In the genomic region with DNA sequence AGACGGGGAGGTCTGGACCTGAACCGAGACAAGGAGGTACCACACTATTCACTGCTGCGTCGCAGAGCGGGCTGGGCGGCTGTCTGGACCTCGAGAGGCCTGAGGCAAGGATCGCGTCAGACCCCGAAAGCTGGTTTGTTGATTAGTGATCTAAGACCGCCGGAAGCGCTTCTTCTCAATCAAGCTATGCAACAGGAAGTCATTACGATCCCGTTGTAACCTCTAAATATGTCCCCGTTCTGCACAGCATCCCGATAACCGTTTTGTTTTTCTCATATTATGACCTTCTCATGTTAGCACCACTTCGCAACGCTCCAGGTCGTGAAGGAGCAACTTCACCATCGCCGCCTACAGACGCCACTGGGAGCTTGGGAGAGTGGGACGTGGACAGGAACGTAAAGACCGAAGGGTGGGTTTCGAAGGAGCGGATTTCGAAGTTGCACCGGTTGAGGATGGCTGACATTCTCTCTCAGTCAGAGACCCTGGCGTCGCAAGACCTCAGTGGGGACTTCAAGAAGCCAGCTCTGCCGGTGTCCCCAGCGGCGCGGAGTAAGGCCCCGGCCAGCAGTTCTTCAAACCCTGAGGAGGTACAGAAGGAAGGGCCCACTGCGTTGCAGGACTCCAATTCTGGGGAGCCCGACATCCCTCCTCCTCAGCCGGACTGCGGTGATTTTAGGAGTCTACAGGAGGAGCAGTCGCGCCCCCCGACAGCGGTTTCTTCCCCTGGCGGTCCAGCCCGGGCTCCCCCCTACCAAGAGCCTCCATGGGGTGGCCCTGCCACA, we compare ENCODE assay signal across 8 cellular contexts. TPM values are rescaled to one million over a fixed set of nuclear protein-coding genes. Genes with fewer than 3 reads are reported as not detected.
DNase-seq lines count a peak whose midpoint lies in the region; ATAC-seq and TF ChIP-seq lines count a peak whose summit lies in the region.

A gene with protein sequence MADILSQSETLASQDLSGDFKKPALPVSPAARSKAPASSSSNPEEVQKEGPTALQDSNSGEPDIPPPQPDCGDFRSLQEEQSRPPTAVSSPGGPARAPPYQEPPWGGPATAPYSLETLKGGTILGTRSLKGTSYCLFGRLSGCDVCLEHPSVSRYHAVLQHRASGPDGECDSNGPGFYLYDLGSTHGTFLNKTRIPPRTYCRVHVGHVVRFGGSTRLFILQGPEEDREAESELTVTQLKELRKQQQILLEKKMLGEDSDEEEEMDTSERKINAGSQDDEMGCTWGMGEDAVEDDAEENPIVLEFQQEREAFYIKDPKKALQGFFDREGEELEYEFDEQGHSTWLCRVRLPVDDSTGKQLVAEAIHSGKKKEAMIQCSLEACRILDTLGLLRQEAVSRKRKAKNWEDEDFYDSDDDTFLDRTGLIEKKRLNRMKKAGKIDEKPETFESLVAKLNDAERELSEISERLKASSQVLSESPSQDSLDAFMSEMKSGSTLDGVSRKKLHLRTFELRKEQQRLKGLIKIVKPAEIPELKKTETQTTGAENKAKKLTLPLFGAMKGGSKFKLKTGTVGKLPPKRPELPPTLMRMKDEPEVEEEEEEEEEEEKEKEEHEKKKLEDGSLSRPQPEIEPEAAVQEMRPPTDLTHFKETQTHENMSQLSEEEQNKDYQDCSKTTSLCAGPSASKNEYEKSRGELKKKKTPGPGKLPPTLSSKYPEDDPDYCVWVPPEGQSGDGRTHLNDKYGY (plus strand): TSS at position 427 of the 782 bp plus-strand sequence. CDS start 26 bp downstream, at position 453.
A gene with protein sequence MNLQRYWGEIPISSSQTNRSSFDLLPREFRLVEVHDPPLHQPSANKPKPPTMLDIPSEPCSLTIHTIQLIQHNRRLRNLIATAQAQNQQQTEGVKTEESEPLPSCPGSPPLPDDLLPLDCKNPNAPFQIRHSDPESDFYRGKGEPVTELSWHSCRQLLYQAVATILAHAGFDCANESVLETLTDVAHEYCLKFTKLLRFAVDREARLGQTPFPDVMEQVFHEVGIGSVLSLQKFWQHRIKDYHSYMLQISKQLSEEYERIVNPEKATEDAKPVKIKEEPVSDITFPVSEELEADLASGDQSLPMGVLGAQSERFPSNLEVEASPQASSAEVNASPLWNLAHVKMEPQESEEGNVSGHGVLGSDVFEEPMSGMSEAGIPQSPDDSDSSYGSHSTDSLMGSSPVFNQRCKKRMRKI (minus strand): TSS at position 152 of the 782 bp plus-strand sequence. CDS start 1,422 bp downstream, outside the sequence.

- intact Hi-C loops in left lung (cut with DNase I): no loop called here

- TF ChIP-seq CTCF in left lung (IDR thresholded peaks at IDR 0.05): no peak

- DNase-seq in AML-193 (lab: John Stamatoyannopoulos, UW): peak; percentile 67 to 72
- DNase-seq in GM19238 (ENCODE audit: insufficient read length, low spot score): peak; percentile 63
- DNase-seq in NCI-H526 treated with DMSO at 0.1 percent for 48 hours (lab: John Stamatoyannopoulos, UW): peak; percentile 85
- DNase-seq in activated CD4-positive, alpha-beta T cell treated with anti-CD3 and anti-CD28 coated beads, Interleukin-2, amount 50 U/mL, for 1 hour: peak; percentile 70
- DNase-seq in dermis blood vessel endothelial cell: peak; percentile 87
- DNase-seq in left lung: peak in 1 of 2 donors; percentile 60
- DNase-seq in stimulated activated CD4-positive, alpha-beta T cell treated with anti-CD3 and anti-CD28 coated beads, Interleukin-2, amount 100 ng/mL, for 48 hours: peak; percentile 66 to 72

- no peaks in the 10 kb centered on the region for H3K9me3 ChIP-seq in left lung

- H3K4me3 ChIP-seq in left lung: peak within 1 kb of the TSS; percentile 79 to 95

- no peaks in the 10 kb centered on the region for H3K27me3 ChIP-seq in left lung

- peak within 1 kb of the TSS; percentile 83 to 95 for H3K27ac ChIP-seq in left lung

- H3K4me1 ChIP-seq in left lung: peaks cover 13 to 61% of the 10 kb centered on the region in 2 donors

- H3K36me3 ChIP-seq in left lung: peaks cover 8 to 52% of the 10 kb centered on the region in 2 donors

- ATAC-seq in HG03460 (IDR thresholded peaks at IDR 0.05; ENCODE audit: unreplicated experiment) (peak; percentile 65), left lung (peak; percentile 90)

RNA-seq across cellular contexts. Expression of the first gene that starts in this region (rescaled TPM):
- total RNA-seq in dermis blood vessel endothelial cell: 31.3 and 39.2 TPM in 2 replicates
- 10 to 100 TPM; 18.5 to 20.3 TPM for total RNA-seq in left lung

RNA-seq across cellular contexts. Expression of the second gene that starts in this region (rescaled TPM):
- total RNA-seq in dermis blood vessel endothelial cell (14.8 and 27.6 TPM in 2 replicates), left lung (10 to 100 TPM; 30.8 to 32.2 TPM)
